In genomic region chr17:28827672-28828071, GRCh38 we compare ENCODE assay signal across 1 cellular context.
TF ChIP-seq lines count a peak whose summit lies in the region.

No MANE protein-coding gene starts in this region.

TF ChIP-seq in GM12878, 131 proteins besides CTCF, POLR2A, EP300 and RAD21:
- TF ChIP-seq RUNX3 (IDR thresholded peaks at IDR 0.05; ENCODE audit: low read length) = no peak
